In genomic region chr2:221077799-221078198, GRCh38 we compare ENCODE assay signal across 29 cellular contexts.
"Had no signal": no experiment of that assay in that cellular context is flagged by ENCODE, and none has a peak within 500 bp of the region (broad histone marks: within the 10 kb centered on the region; RNA-seq: fewer than 3 reads in every experiment).

No MANE protein-coding gene starts in this region.

- H3K4me3 ChIP-seq: neural progenitor cell, ovary, psoas muscle, skin epidermis, smooth muscle cell, spleen, suprapubic skin, testis, tibial artery, transverse colon, upper lobe of right lung, uterus had no signal

- H3K27me3 ChIP-seq: neural progenitor cell, ovary, spleen, suprapubic skin, testis, tibial artery, transverse colon, upper lobe of right lung, uterus had no signal

- DNase-seq: naive thymus-derived CD8-positive, alpha-beta T cell; nephron progenitor cell; occipital lobe; ovary; posterior cingulate gyrus; psoas muscle; right cardiac atrium; spleen; stimulated activated CD4-positive, alpha-beta T cell treated with anti-CD3 and anti-CD28 coated beads, Interleukin-12 subunit alpha, Interleukin-12 subunit beta, amount 100 ng/mL, for 4 hours; stimulated activated CD4-positive, alpha-beta T cell treated with anti-CD3 and anti-CD28 coated beads, Interleukin-1b, Interleukin-23, amount 100 ng/mL, for 48 hours; stimulated activated CD4-positive, alpha-beta T cell treated with anti-CD3 and anti-CD28 coated beads, Interleukin-4, amount 100 ng/mL, for 1 hour; stimulated activated CD4-positive, alpha-beta T cell treated with anti-CD3 and anti-CD28 coated beads, Interleukin-4, amount 100 ng/mL, for 4 hours; stimulated activated CD8-positive, alpha-beta memory T cell treated with anti-CD3 and anti-CD28 coated beads, Interleukin-4, amount 100 ng/mL, for 48 hours; stimulated activated naive CD4-positive, alpha-beta T cell; stimulated activated naive CD8-positive, alpha-beta T cell treated with anti-CD3 and anti-CD28 coated beads, Interleukin-15, amount 100 ng/mL, for 72 hours; stimulated activated naive CD8-positive, alpha-beta T cell treated with anti-CD3 and anti-CD28 coated beads, Interleukin-15, Interleukin-2, amounts not matched to agents 100 U/mL and 50 U/mL, for 24 hours; testis; tibial artery; transverse colon; upper lobe of right lung; uterus had no signal

- H3K36me3 ChIP-seq: neural progenitor cell, ovary, spleen, suprapubic skin, tibial artery, transverse colon, upper lobe of right lung, uterus had no signal

- H3K4me2 ChIP-seq: neural progenitor cell, smooth muscle cell had no signal

- H3K4me1 ChIP-seq: neural progenitor cell, parathyroid adenoma, psoas muscle, spleen, suprapubic skin, testis, transverse colon, upper lobe of right lung, uterus had no signal

- H3K27ac ChIP-seq: neural progenitor cell, ovary, parathyroid adenoma, psoas muscle, skin epidermis, spleen, suprapubic skin, testis, tibial artery, transverse colon, upper lobe of right lung, uterus had no signal

- H3K9me3 ChIP-seq: ovary, psoas muscle, spleen, suprapubic skin, testis, tibial artery, transverse colon, upper lobe of right lung, uterus had no signal

- ATAC-seq: naive thymus-derived CD8-positive, alpha-beta T cell; natural killer cell treated with Interleukin-12 subunit alpha and Interleukin-12 subunit beta and Interleukin-15 and Interleukin-18, amount 100 ng/mL, for 72 hours; psoas muscle; right cardiac atrium; sciatic nerve; stimulated activated memory B cell treated with anti-CD40 and anti-IgM and Interleukin-4, amounts not matched to agents 10 μg/mL and 1 μg/mL and 100 μg/mL, for 72 hours; stimulated activated naive CD8-positive, alpha-beta T cell treated with anti-CD3 and anti-CD28 coated beads, Interleukin-15, amount 100 ng/mL, for 72 hours; stimulated activated naive CD8-positive, alpha-beta T cell treated with anti-CD3 and anti-CD28 coated beads, Interleukin-15, Interleukin-2, amounts not matched to agents 100 U/mL and 50 U/mL, for 24 hours; upper lobe of right lung had no signal
